Comparison of ENCODE assay signal across 8 cellular contexts in the genomic region with DNA sequence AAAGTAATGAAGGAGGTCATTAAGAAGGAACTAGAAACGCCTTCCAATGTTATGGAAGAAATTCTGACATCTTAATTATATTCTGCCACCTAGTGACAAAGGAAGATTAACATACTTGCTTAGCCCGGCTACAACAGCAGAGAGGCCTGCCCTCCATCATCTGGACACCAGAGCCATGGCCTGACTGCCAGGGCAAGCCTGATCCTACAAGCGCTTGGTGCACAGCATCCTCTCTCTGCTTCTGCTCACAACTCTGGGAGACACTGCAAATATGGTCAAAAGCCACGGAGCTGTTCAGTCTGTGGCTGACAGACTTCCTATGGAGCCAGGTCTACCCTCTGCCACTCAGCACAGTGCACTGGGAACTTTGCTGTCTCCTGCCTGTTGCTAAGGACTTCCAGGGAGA.
DNase-seq lines count a peak whose midpoint lies in the region; ATAC-seq and TF ChIP-seq lines count a peak whose summit lies in the region.

No MANE protein-coding gene starts in this region.

- intact Hi-C loops in OCI-LY7 (cut with micrococcal nuclease; ENCODE audit: unreplicated experiment): loop anchor here (1.0 to 2.0 kb wide), 4 partner anchors 188 to 377 kb away; no protein-coding TSS in a partner anchor
- intact Hi-C loops in mammary epithelial cell (cut with micrococcal nuclease): loop anchor here (1.0 to 5.0 kb wide), 5 partner anchors 95 to 376 kb away; no protein-coding TSS in a partner anchor

- H3K4me2 ChIP-seq in DND-41 (ENCODE audit: insufficient read depth, low read length) (no peak overlapping the region), OCI-LY7 (ENCODE audit: low read length) (no peak overlapping the region), mammary epithelial cell (ENCODE audit: insufficient read depth, low read depth, low read length) (no peak overlapping the region)

- H3K4me3 ChIP-seq in DND-41 (ENCODE audit: low read depth in 1 of 2, low read length in 2 of 2): no peak overlapping the region
- H3K4me3 ChIP-seq in HL-60 (replicated peaks; ENCODE audit: insufficient read depth, low read length): no peak overlapping the region
- H3K4me3 ChIP-seq in OCI-LY7 (ENCODE audit: low read depth, low read length, poor library complexity, severe bottlenecking): no peak overlapping the region
- no peak overlapping the region for H3K4me3 ChIP-seq in mammary epithelial cell (replicated peaks in 1 of 3; ENCODE audit: insufficient read depth in 1 of 3, low read depth in 2 of 3, low read length in 3 of 3)

- TF ChIP-seq CTCF in DND-41 (IDR thresholded peaks at IDR 0.05; ENCODE audit: borderline replicate concordance, extremely low read depth, low read length, poor library complexity, severe bottlenecking): peak; percentile 61
- peak; percentile 25 for TF ChIP-seq CTCF in HL-60 (IDR thresholded peaks at IDR 0.05; ENCODE audit: insufficient read depth, low read length)
- TF ChIP-seq CTCF in OCI-LY7 (conservative IDR thresholded peaks at IDR 0.05; ENCODE audit: low read length): peak; percentile 87
- peak; percentile 41 to 53 for TF ChIP-seq CTCF in mammary epithelial cell (conservative IDR thresholded peaks at IDR 0.05 in 1 of 2, IDR thresholded peaks at IDR 0.05 in 1 of 2; ENCODE audit: extremely low read depth in 1 of 2, insufficient read depth in 1 of 2, low read depth in 1 of 2, low read length in 2 of 2)

- H2AFZ ChIP-seq in DND-41 (ENCODE audit: low read depth, low read length) (no peak overlapping the region), OCI-LY7 (ENCODE audit: low read length) (peak overlapping the region; percentile 91), mammary epithelial cell (ENCODE audit: low read depth, low read length) (no peak overlapping the region)

- BruUV-seq in OCI-LY7 (replicated peaks; lab: Mats Ljungman, UMichigan) (no TSS peak), mammary epithelial cell (replicated peaks; lab: Mats Ljungman, UMichigan) (no TSS peak)

- H3K9me3 ChIP-seq in DND-41 (ENCODE audit: insufficient read depth, low read length, severe bottlenecking) (no peaks in the 10 kb centered on the region), OCI-LY7 (ENCODE audit: low read length) (no peaks in the 10 kb centered on the region), mammary epithelial cell (replicated peaks; ENCODE audit: insufficient read depth, low read length) (no peaks in the 10 kb centered on the region)

- dilution Hi-C loops in mammary epithelial cell (cut with HindIII; ENCODE audit: low sequenced_read_pairs): loop anchor here (5.0 kb wide), 1 partner anchor 40 kb away; no protein-coding TSS in a partner anchor

- POLR2A ChIA-PET in OCI-LY7 (lab: Charles Lee): no interaction called here

- CTCF ChIA-PET in OCI-LY7 (lab: Charles Lee; ENCODE audit: unreplicated experiment) (interaction anchor here (1.0 kb wide), 1 partner anchor 294 kb away, joined by 4 read pairs; no protein-coding TSS in a partner anchor), mammary epithelial cell (lab: Charles Lee; ENCODE audit: low non-redundant PET) (no interaction called here)

- H3K9ac ChIP-seq in DND-41 (ENCODE audit: low read depth, low read length) (no peak overlapping the region), mammary epithelial cell (ENCODE audit: insufficient read depth, low read length) (no peak overlapping the region)

- H3K27ac ChIP-seq in DND-41 (ENCODE audit: low read length): no peak overlapping the region
- no peak overlapping the region for H3K27ac ChIP-seq in HL-60 (replicated peaks)
- no peak overlapping the region for H3K27ac ChIP-seq in OCI-LY7 (ENCODE audit: low read depth, low read length, poor library complexity, severe bottlenecking)
- no peak overlapping the region for H3K27ac ChIP-seq in mammary epithelial cell (ENCODE audit: insufficient read depth, low read depth, low read length)

- DNase-seq in DND-41: peak; percentile 6
- DNase-seq in HL-60 (ENCODE audit: low read depth in 1 of 2, low spot score in 1 of 2): peak in 1 of 2 experiments; percentile 46
- peak; percentile 76 for DNase-seq in OCI-LY7 (ENCODE audit: low spot score)
- DNase-seq in mammary epithelial cell: peak; percentile 60
- DNase-seq in islet precursor cell: peak; percentile 80
- DNase-seq in stimulated activated CD4-positive, alpha-beta T cell treated with anti-CD3 and anti-CD28 coated beads, Interleukin-4, amount 100 ng/mL, for 1 hour: peak; percentile 2
- DNase-seq in NCI-H2107 (lab: John Stamatoyannopoulos, UW): no peak

- ATAC-seq in DND-41 (ENCODE audit: insufficient read depth, low read depth) (peak; percentile 81), GM19397 (IDR thresholded peaks at IDR 0.05; ENCODE audit: unreplicated experiment) (peak; percentile 70)

- H3K79me2 ChIP-seq in DND-41 (ENCODE audit: insufficient read depth, low read length): no peaks in the 10 kb centered on the region
- no peaks in the 10 kb centered on the region for H3K79me2 ChIP-seq in OCI-LY7 (ENCODE audit: insufficient read depth, low read depth, low read length)
- H3K79me2 ChIP-seq in mammary epithelial cell (ENCODE audit: insufficient read depth, low read length): no peaks in the 10 kb centered on the region

- no peaks in the 10 kb centered on the region for H3K36me3 ChIP-seq in DND-41 (ENCODE audit: insufficient read depth, low read length)
- H3K36me3 ChIP-seq in OCI-LY7 (ENCODE audit: insufficient read depth, low read length): no peaks in the 10 kb centered on the region
- no peaks in the 10 kb centered on the region for H3K36me3 ChIP-seq in mammary epithelial cell (ENCODE audit: insufficient read depth, low read length)

- in situ Hi-C loops in mammary epithelial cell (cut with MboI; ENCODE audit: low sequenced_read_pairs in 2 of 2): loop anchor here (5.0 to 25.0 kb wide), 5 partner anchors 230 to 295 kb away; a partner anchor contains a TSS

- WGBS in mammary epithelial cell (ENCODE audit: low coverage, missing lambda C conversion rate): 14% methylated on average over 4 of the region's 4 CpGs

- H4K20me1 ChIP-seq in DND-41 (ENCODE audit: insufficient read depth, low read length) (no peaks in the 10 kb centered on the region), OCI-LY7 (ENCODE audit: insufficient read depth, low read length) (no peaks in the 10 kb centered on the region), mammary epithelial cell (ENCODE audit: insufficient read depth, low read length) (no peaks in the 10 kb centered on the region)

- no peaks in the 10 kb centered on the region for H3K9me2 ChIP-seq in OCI-LY7 (ENCODE audit: insufficient read depth, low read length)

- H3K4me1 ChIP-seq in DND-41 (ENCODE audit: insufficient read depth, low read length) (peaks cover 7% of the 10 kb centered on the region), OCI-LY7 (ENCODE audit: insufficient read depth, low read length, poor library complexity, severe bottlenecking) (peaks cover 3% of the 10 kb centered on the region), mammary epithelial cell (ENCODE audit: insufficient read depth, low read length) (peaks cover 6% of the 10 kb centered on the region)

- H3K27me3 ChIP-seq in DND-41 (ENCODE audit: insufficient read depth, low read length, poor library complexity) (no peaks in the 10 kb centered on the region), HL-60 (ENCODE audit: insufficient read depth, poor library complexity, severe bottlenecking) (no peaks in the 10 kb centered on the region), mammary epithelial cell (ENCODE audit: insufficient read depth, low read length) (no peaks in the 10 kb centered on the region)

Comparison
In these comparisons a context has a peak if more than half of its experiments do, and no peak if none do; other contexts are left out.
1. CTCF ChIP-seq: peak in every context shown above with its lines; median percentile 87 in OCI-LY7; 61 in DND-41; 47 in mammary epithelial cell; 25 in HL-60.